Comparison of ENCODE assay signal across 22 cellular contexts in genomic region chr2:170255971-170256370, GRCh38.
A peak's percentile ranks its signal among the peaks of the same experiment; 100 is the strongest.
DNase-seq lines count a peak whose midpoint lies in the region; ATAC-seq and TF ChIP-seq lines count a peak whose summit lies in the region.
"Had no signal": no experiment of that assay in that cellular context is flagged by ENCODE, and none has a peak within 500 bp of the region (broad histone marks: within the 10 kb centered on the region; RNA-seq: fewer than 3 reads in every experiment).

No MANE protein-coding gene starts in this region.

- H3K9ac ChIP-seq in smooth muscle cell (ENCODE audit: low read depth) = no peak overlapping the region
- H3K9ac ChIP-seq: BLaER1 had no signal

- no peak for TF ChIP-seq CTCF in fibroblast of pulmonary artery (IDR thresholded peaks at IDR 0.05; ENCODE audit: low read length, missing control alignments)
- TF ChIP-seq CTCF in smooth muscle cell (IDR thresholded peaks at IDR 0.05; ENCODE audit: borderline replicate concordance, insufficient read depth, poor library complexity, severe bottlenecking) = no peak

- no peaks in the 10 kb centered on the region for H3K4me1 ChIP-seq in smooth muscle cell (ENCODE audit: low read depth)
- H3K4me1 ChIP-seq: BLaER1, right lobe of liver had no signal

- no peaks in the 10 kb centered on the region for H3F3A ChIP-seq in smooth muscle cell (ENCODE audit: low read depth)

- no peaks in the 10 kb centered on the region for H3K36me3 ChIP-seq in smooth muscle cell (ENCODE audit: low read depth)
- H3K36me3 ChIP-seq: BLaER1, right lobe of liver had no signal

- no peaks in the 10 kb centered on the region for H3K27me3 ChIP-seq in smooth muscle cell (ENCODE audit: low read depth)
- H3K27me3 ChIP-seq: BLaER1 had no signal

- DNase-seq in GM04503 (ENCODE audit: low read depth) = peak; percentile 20
- DNase-seq in amniotic epithelial cell (ENCODE audit: low read depth) = peak; percentile 29
- peak; percentile 55 for DNase-seq in fibroblast of pulmonary artery (ENCODE audit: low read depth)
- DNase-seq in smooth muscle cell (lab: John Stamatoyannopoulos, UW; ENCODE audit: unreplicated experiment) = no peak
- DNase-seq in SIG-M5 (lab: John Stamatoyannopoulos, UW) = no peak
- no peak for DNase-seq in left cardiac atrium
- no peak for DNase-seq in HUDEP-2 (lab: John Stamatoyannopoulos, UW; ENCODE audit: unreplicated experiment in 76 of 76)
- DNase-seq: activated effector memory CD4-positive, alpha-beta T cell treated with Interleukin-2 at 50 U/mL for 16 hours; amygdala; glutamatergic neuron; MM.1S; NCI-H146; NCI-H2171 treated with DMSO at 0.1 percent for 48 hours; NCI-H82; occipital lobe; right lobe of liver; stimulated activated CD4-positive, alpha-beta T cell treated with anti-CD3 and anti-CD28 coated beads, Interleukin-2, amount 100 ng/mL, for 48 hours; T-helper 9 cell had no signal

- intact Hi-C loops in left cardiac atrium (cut with DNase I) = no loop called here

- H3K79me2 ChIP-seq in smooth muscle cell (ENCODE audit: low read depth) = no peaks in the 10 kb centered on the region

- no peaks in the 10 kb centered on the region for H4K20me1 ChIP-seq in smooth muscle cell (ENCODE audit: low read depth)
- H4K20me1 ChIP-seq: BLaER1 had no signal

- ATAC-seq in left cardiac atrium = no peak
- ATAC-seq: activated CD4-positive, CD25-positive, alpha-beta regulatory T cell treated with anti-CD3 and anti-CD28 coated beads, Interleukin-2, amount 50 U/mL, for 24 hours; SK-N-SH treated with all-trans-retinoic acid at 6 μM for 48 hours had no signal

- peak overlapping the region; percentile 36 for H2AFZ ChIP-seq in smooth muscle cell (ENCODE audit: low read depth)
- H2AFZ ChIP-seq: PC-9 had no signal

- no peak overlapping the region for H3K27ac ChIP-seq in smooth muscle cell (ENCODE audit: low read depth)
- H3K27ac ChIP-seq: BLaER1, PC-9, right lobe of liver had no signal

- no peaks in the 10 kb centered on the region for H3K9me3 ChIP-seq in smooth muscle cell (replicated peaks; ENCODE audit: low read depth)
- H3K9me3 ChIP-seq: right lobe of liver had no signal

- 52% methylated on average over 1 of the region's 1 CpG for WGBS in smooth muscle cell (ENCODE audit: low lambda C conversion rate)

- H3K4me3 ChIP-seq in fibroblast of pulmonary artery (replicated peaks; ENCODE audit: low read depth, low read length) (no peak overlapping the region), smooth muscle cell (no peak overlapping the region)
- H3K4me3 ChIP-seq: BLaER1, PC-9, right lobe of liver had no signal

- no peak overlapping the region for H3K4me2 ChIP-seq in smooth muscle cell
- H3K4me2 ChIP-seq: BLaER1, PC-9 had no signal

Comparison
In these comparisons a context has a peak if more than half of its experiments do, and no peak if none do; other contexts are left out.
1. DNase-seq: peak in GM04503 (single experiment), amniotic epithelial cell (single experiment) and fibroblast of pulmonary artery (single experiment); none in smooth muscle cell (single experiment), SIG-M5 (single experiment), left cardiac atrium (single experiment) and HUDEP-2 (0 of 76).